8 cellular contexts compared by ENCODE assay signal in genomic region chr4:183471960-183472708, GRCh38. TPM values are rescaled to one million over a fixed set of nuclear protein-coding genes. Genes with fewer than 3 reads are reported as not detected.
A peak's percentile ranks its signal among the peaks of the same experiment; 100 is the strongest.
DNase-seq lines count a peak whose midpoint lies in the region; ATAC-seq, FAIRE-seq and TF ChIP-seq lines count a peak whose summit lies in the region.

No MANE protein-coding gene starts in this region.

- peaks cover 3% of the 10 kb centered on the region for H3K4me1 Mint-ChIP-seq in activated naive CD8-positive, alpha-beta T cell treated with anti-CD3 and anti-CD28 coated beads, Interleukin-2, amount 10 ng/mL, durations not matched to agents 7 days and 5 days
- peaks cover 16% of the 10 kb centered on the region for H3K4me1 Mint-ChIP-seq in progenitor cell of endocrine pancreas (ENCODE audit: low read depth)

- H3K27me3 Mint-ChIP-seq in activated naive CD8-positive, alpha-beta T cell treated with anti-CD3 and anti-CD28 coated beads, Interleukin-2, amount 10 ng/mL, durations not matched to agents 7 days and 5 days, result no peaks in the 10 kb centered on the region
- H3K27me3 Mint-ChIP-seq in progenitor cell of endocrine pancreas, result no peaks in the 10 kb centered on the region

- DNase-seq in D721Med (ENCODE audit: insufficient read length, low spot score) (peak; percentile 28), LNCaP clone FGC (ENCODE audit: low read depth) (peak; percentile 14), cardiac septum (ENCODE audit: low spot score) (peak; percentile 84), progenitor cell of endocrine pancreas (ENCODE audit: low spot score, unreplicated experiment) (peak; percentile 71), ureter (ENCODE audit: low spot score) (peak; percentile 90)
- DNase-seq in activated naive CD8-positive, alpha-beta T cell treated with anti-CD3 and anti-CD28 coated beads, Interleukin-2, amount 10 ng/mL, durations not matched to agents 7 days and 5 days, result peak; percentile 73

- no peaks in the 10 kb centered on the region for H3K9me3 Mint-ChIP-seq in activated naive CD8-positive, alpha-beta T cell treated with anti-CD3 and anti-CD28 coated beads, Interleukin-2, amount 10 ng/mL, durations not matched to agents 7 days and 5 days
- H3K9me3 Mint-ChIP-seq in progenitor cell of endocrine pancreas (ENCODE audit: low read depth), result peaks cover 4% of the 10 kb centered on the region

- peak; percentile 77 for ATAC-seq in GM21717 (IDR thresholded peaks at IDR 0.05; ENCODE audit: unreplicated experiment)
- peak; percentile 97 for ATAC-seq in SK-N-SH treated with all-trans-retinoic acid at 6 μM for 48 hours
- ATAC-seq in activated naive CD8-positive, alpha-beta T cell treated with anti-CD3 and anti-CD28 coated beads, Interleukin-2, amount 10 ng/mL, durations not matched to agents 7 days and 5 days (ENCODE audit: low read depth), result peak; percentile 58

- no peaks in the 10 kb centered on the region for H3K36me3 Mint-ChIP-seq in activated naive CD8-positive, alpha-beta T cell treated with anti-CD3 and anti-CD28 coated beads, Interleukin-2, amount 10 ng/mL, durations not matched to agents 7 days and 5 days
- peaks cover 5% of the 10 kb centered on the region for H3K36me3 Mint-ChIP-seq in progenitor cell of endocrine pancreas (ENCODE audit: insufficient read depth)

- FAIRE-seq in D721Med (lab: Jason Lieb, UNC), result no peak

- no peak overlapping the region for H3K4me3 Mint-ChIP-seq in activated naive CD8-positive, alpha-beta T cell treated with anti-CD3 and anti-CD28 coated beads, Interleukin-2, amount 10 ng/mL, durations not matched to agents 7 days and 5 days
- no peak overlapping the region for H3K4me3 Mint-ChIP-seq in progenitor cell of endocrine pancreas (ENCODE audit: low read depth)

- intact Hi-C loops in cardiac septum (cut with DNase I), result loop anchor here (1.0 to 10.0 kb wide), 4 partner anchors 33 to 693 kb away; partner anchors contain the start of genes ING2, RWDD4 and TRAPPC11

- POLR2A ChIA-PET in activated naive CD8-positive, alpha-beta T cell treated with anti-CD3 and anti-CD28 coated beads, Interleukin-2, amount 10 ng/mL, durations not matched to agents 7 days and 5 days (lab: Charles Lee), result no interaction called here

- no peak overlapping the region for H3K4me3 ChIP-seq in LNCaP clone FGC (ENCODE audit: low read depth, low read length)

- TF ChIP-seq CTCF in D721Med (IDR thresholded peaks at IDR 0.05; ENCODE audit: insufficient read depth, missing control alignments) (peak; percentile 85), LNCaP clone FGC (IDR thresholded peaks at IDR 0.05; ENCODE audit: control insufficient read depth, extremely low read depth, insufficient read depth) (peak; percentile 82), progenitor cell of endocrine pancreas (IDR thresholded peaks at IDR 0.05; ENCODE audit: unreplicated experiment) (peak; percentile 87)

- no peak overlapping the region for H3K27ac Mint-ChIP-seq in activated naive CD8-positive, alpha-beta T cell treated with anti-CD3 and anti-CD28 coated beads, Interleukin-2, amount 10 ng/mL, durations not matched to agents 7 days and 5 days
- H3K27ac Mint-ChIP-seq in progenitor cell of endocrine pancreas, result no peak overlapping the region

TF ChIP-seq in SK-N-SH treated with all-trans-retinoic acid at 6 μM for 48 hours, 23 proteins besides CTCF, POLR2A, EP300 and RAD21:
- no peak for TF ChIP-seq SNAI2 (CRISPR knock-in tag; IDR thresholded peaks at IDR 0.05)
- no peak for TF ChIP-seq ZFP30 (CRISPR knock-in tag; IDR thresholded peaks at IDR 0.05)

RNA-seq across cellular contexts. Expression of gene CDKN2AIP, which starts 27.7 kb away (rescaled TPM):
- 10 to 100 TPM; 38.8 to 39.8 TPM for total RNA-seq in activated naive CD8-positive, alpha-beta T cell treated with anti-CD3 and anti-CD28 coated beads, Interleukin-2, amount 10 ng/mL, durations not matched to agents 7 days and 5 days
- total RNA-seq in cardiac septum (9.5 TPM), progenitor cell of endocrine pancreas (22.0 and 25.9 TPM in 2 replicates), ureter (15.0 TPM)

RNA-seq across cellular contexts. Expression of gene ING2, which starts 32.7 kb away (rescaled TPM):
- 10 to 100 TPM; 14.5 to 15.4 TPM for total RNA-seq in activated naive CD8-positive, alpha-beta T cell treated with anti-CD3 and anti-CD28 coated beads, Interleukin-2, amount 10 ng/mL, durations not matched to agents 7 days and 5 days
- total RNA-seq in cardiac septum, result 6.2 TPM
- 19.2 and 19.9 TPM in 2 replicates for total RNA-seq in progenitor cell of endocrine pancreas
- 10.3 TPM for total RNA-seq in ureter

Comparison
In these comparisons a context has a peak if more than half of its experiments do, and no peak if none do; other contexts are left out.
1. DNase-seq: peak in every context shown above with its lines; median percentile 90 in ureter; 84 in cardiac septum; 73 in activated naive CD8-positive, alpha-beta T cell treated with anti-CD3 and anti-CD28 coated beads, Interleukin-2, amount 10 ng/mL, durations not matched to agents 7 days and 5 days; 71 in progenitor cell of endocrine pancreas; 28 in D721Med; 14 in LNCaP clone FGC.